25 cellular contexts compared by ENCODE assay signal in the genomic region with DNA sequence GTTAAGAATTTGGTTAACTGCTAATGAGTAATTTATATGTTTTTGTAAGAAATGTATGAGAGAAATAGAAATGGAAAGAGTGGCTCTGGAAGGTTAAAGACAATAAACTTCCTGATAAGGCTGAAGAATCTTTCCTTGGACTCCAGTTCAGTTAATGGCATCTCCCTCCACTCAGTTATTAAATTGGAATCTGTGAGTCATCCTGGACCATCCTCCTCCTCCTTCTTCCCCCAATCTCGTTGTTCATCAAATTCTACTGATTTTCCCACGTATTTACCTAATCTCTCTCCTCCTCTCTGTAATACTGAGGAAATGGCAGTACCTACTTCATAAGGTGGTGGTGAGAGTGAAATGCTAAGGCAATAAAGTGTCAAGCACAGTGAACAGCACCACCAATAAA.
DNase-seq lines count a peak whose midpoint lies in the region; ATAC-seq and TF ChIP-seq lines count a peak whose summit lies in the region.
"Had no signal": no experiment of that assay in that cellular context is flagged by ENCODE, and none has a peak within 500 bp of the region (broad histone marks: within the 10 kb centered on the region; RNA-seq: fewer than 3 reads in every experiment).

No MANE protein-coding gene starts in this region.

- no peaks in the 10 kb centered on the region for H3K36me3 Mint-ChIP-seq in nephron progenitor cell (ENCODE audit: low read depth)
- H3K36me3 Mint-ChIP-seq: stimulated activated memory B cell treated with anti-CD40 and anti-IgM and Interleukin-4, amounts not matched to agents 10 μg/mL and 1 μg/mL and 100 μg/mL, for 72 hours; T-cell had no signal

- 64 to 76% (median 70%) methylated on average over 2 of the region's 2 CpGs for WGBS in heart left ventricle, 4 donors
- 68 to 72% methylated on average over 2 of the region's 2 CpGs for WGBS in lower leg skin, 2 donors

- ATAC-seq in heart left ventricle (no peak), mucosa of descending colon (no peak)
- ATAC-seq: body of pancreas; stimulated activated memory B cell treated with anti-CD40 and anti-IgM and Interleukin-4, amounts not matched to agents 10 μg/mL and 1 μg/mL and 100 μg/mL, for 72 hours; T-cell had no signal

- H3K9ac ChIP-seq in colonic mucosa (ENCODE audit: low read depth in 2 of 2, low read length in 2 of 2): no peak overlapping the region

- intact Hi-C loops in heart left ventricle (cut with DNase I): no loop called here
- intact Hi-C loops in colonic mucosa (cut with DNase I): no loop called here
- intact Hi-C loops in mucosa of descending colon (cut with DNase I, micrococcal nuclease): loop anchor here in 1 of 2 donors (10.0 kb wide), 1 partner anchor 363 kb away; no protein-coding TSS in a partner anchor
- intact Hi-C loops in lower leg skin (cut with DNase I; ENCODE audit: low total_unique reads): no loop called here

- H3K4me3 ChIP-seq in right atrium auricular region (no peak overlapping the region), heart left ventricle (no peak overlapping the region), colonic mucosa (no peak overlapping the region), mucosa of descending colon (no peak overlapping the region), lower leg skin (ENCODE audit: low read depth, poor library complexity, severe bottlenecking) (no peak overlapping the region)
- H3K4me3 ChIP-seq: body of pancreas, left ventricle myocardium inferior, SJSA1 had no signal

- no peaks in the 10 kb centered on the region for H3K9me3 Mint-ChIP-seq in nephron progenitor cell
- H3K9me3 Mint-ChIP-seq: stimulated activated memory B cell treated with anti-CD40 and anti-IgM and Interleukin-4, amounts not matched to agents 10 μg/mL and 1 μg/mL and 100 μg/mL, for 72 hours; T-cell had no signal

- peak overlapping the region; percentile 14 for H3K27ac Mint-ChIP-seq in nephron progenitor cell
- H3K27ac Mint-ChIP-seq: activated CD4-positive, alpha-beta T cell treated with anti-CD3 and anti-CD28 coated beads, Interleukin-2, amount 10 ng/mL, durations not matched to agents 24 days and 14 days; stimulated activated memory B cell treated with anti-CD40 and anti-IgM and Interleukin-4, amounts not matched to agents 10 μg/mL and 1 μg/mL and 100 μg/mL, for 72 hours; T-cell had no signal

- H3K9me3 ChIP-seq in right atrium auricular region (no peaks in the 10 kb centered on the region), heart left ventricle (no peaks in the 10 kb centered on the region), colonic mucosa (no peaks in the 10 kb centered on the region), mucosa of descending colon (no peaks in the 10 kb centered on the region)
- H3K9me3 ChIP-seq: body of pancreas, left ventricle myocardium inferior, neutrophil had no signal

- H3K36me3 ChIP-seq in right atrium auricular region: no peaks in the 10 kb centered on the region
- H3K36me3 ChIP-seq in heart left ventricle: no peaks in the 10 kb centered on the region
- H3K36me3 ChIP-seq in colonic mucosa: no peaks in the 10 kb centered on the region
- H3K36me3 ChIP-seq in mucosa of descending colon (ENCODE audit: low read depth): no peaks in the 10 kb centered on the region
- H3K36me3 ChIP-seq: left ventricle myocardium inferior, neutrophil, SJSA1 had no signal

- TF ChIP-seq POLR2A in heart left ventricle (IDR thresholded peaks at IDR 0.05) (no peak), lower leg skin (IDR thresholded peaks at IDR 0.05) (no peak)

- H3K4me3 Mint-ChIP-seq in nephron progenitor cell: no peak overlapping the region
- H3K4me3 Mint-ChIP-seq: activated CD4-positive, alpha-beta T cell treated with anti-CD3 and anti-CD28 coated beads, Interleukin-2, amount 10 ng/mL, durations not matched to agents 24 days and 14 days; stimulated activated memory B cell treated with anti-CD40 and anti-IgM and Interleukin-4, amounts not matched to agents 10 μg/mL and 1 μg/mL and 100 μg/mL, for 72 hours; T-cell had no signal

- H3K27ac ChIP-seq in right atrium auricular region (peak overlapping the region; percentile 68 to 83), heart left ventricle (peak overlapping the region in 6 of 12 donors; percentile 6 to 83 (median 40)), colonic mucosa (peak overlapping the region; percentile 62)
- H3K27ac ChIP-seq: body of pancreas, neutrophil, RWPE1, SJSA1 had no signal

- H3K4me1 ChIP-seq in right atrium auricular region (peaks cover 0 to 24% of the 10 kb centered on the region in 2 donors), heart left ventricle (peaks cover 0 to 38% (median 11%) of the 10 kb centered on the region in 12 donors), colonic mucosa (peaks cover 4% of the 10 kb centered on the region), mucosa of descending colon (ENCODE audit: low read depth) (peaks cover 43% of the 10 kb centered on the region)

- DNase-seq in right atrium auricular region (ENCODE audit: low spot score) (no peak), heart left ventricle (no peak), colonic mucosa (no peak), nephron progenitor cell (no peak), mucosa of descending colon (no peak), activated gamma-delta T cell treated with Interleukin-2 at 50 U/mL for 16 hours (no peak), GF-D8 (lab: John Stamatoyannopoulos, UW) (no peak), lower leg skin (ENCODE audit: low spot score in 2 of 2) (no peak)
- DNase-seq: activated CD4-positive, alpha-beta T cell treated with anti-CD3 and anti-CD28 coated beads, Interleukin-2, amount 10 ng/mL, durations not matched to agents 24 days and 14 days; activated gamma-delta T cell; body of pancreas; cerebellar nuclear complex; KBM-7; left ventricle myocardium inferior; mesendoderm; NCI-H1092; NCI-H1694 treated with DMSO at 0.1 percent for 48 hours; NCI-H2171 treated with DMSO at 0.1 percent for 48 hours; NCI-H510A treated with DMSO at 0.1 percent for 48 hours; substantia nigra; T-cell had no signal

- peaks cover 61% of the 10 kb centered on the region for H3K4me1 Mint-ChIP-seq in nephron progenitor cell
- H3K4me1 Mint-ChIP-seq: stimulated activated memory B cell treated with anti-CD40 and anti-IgM and Interleukin-4, amounts not matched to agents 10 μg/mL and 1 μg/mL and 100 μg/mL, for 72 hours had no signal

- no peaks in the 10 kb centered on the region for H3K27me3 ChIP-seq in right atrium auricular region
- no peaks in the 10 kb centered on the region for H3K27me3 ChIP-seq in heart left ventricle
- no peaks in the 10 kb centered on the region for H3K27me3 ChIP-seq in colonic mucosa
- H3K27me3 ChIP-seq: body of pancreas, neutrophil, SJSA1 had no signal

- H3K27me3 Mint-ChIP-seq in nephron progenitor cell (ENCODE audit: low read depth, poor library complexity): peaks cover 4% of the 10 kb centered on the region
- H3K27me3 Mint-ChIP-seq: activated CD4-positive, alpha-beta T cell treated with anti-CD3 and anti-CD28 coated beads, Interleukin-2, amount 10 ng/mL, durations not matched to agents 24 days and 14 days; stimulated activated memory B cell treated with anti-CD40 and anti-IgM and Interleukin-4, amounts not matched to agents 10 μg/mL and 1 μg/mL and 100 μg/mL, for 72 hours; T-cell had no signal

- TF ChIP-seq CTCF in right atrium auricular region (IDR thresholded peaks at IDR 0.05): no peak
- TF ChIP-seq CTCF in heart left ventricle (IDR thresholded peaks at IDR 0.05): no peak
- no peak for TF ChIP-seq CTCF in colonic mucosa (IDR thresholded peaks at IDR 0.05)
- no peak for TF ChIP-seq CTCF in nephron progenitor cell (IDR thresholded peaks at IDR 0.05)
- TF ChIP-seq CTCF in mucosa of descending colon (IDR thresholded peaks at IDR 0.05): no peak
- no peak for TF ChIP-seq CTCF in lower leg skin (IDR thresholded peaks at IDR 0.05)
